14 cellular contexts compared by ENCODE assay signal in the genomic region with DNA sequence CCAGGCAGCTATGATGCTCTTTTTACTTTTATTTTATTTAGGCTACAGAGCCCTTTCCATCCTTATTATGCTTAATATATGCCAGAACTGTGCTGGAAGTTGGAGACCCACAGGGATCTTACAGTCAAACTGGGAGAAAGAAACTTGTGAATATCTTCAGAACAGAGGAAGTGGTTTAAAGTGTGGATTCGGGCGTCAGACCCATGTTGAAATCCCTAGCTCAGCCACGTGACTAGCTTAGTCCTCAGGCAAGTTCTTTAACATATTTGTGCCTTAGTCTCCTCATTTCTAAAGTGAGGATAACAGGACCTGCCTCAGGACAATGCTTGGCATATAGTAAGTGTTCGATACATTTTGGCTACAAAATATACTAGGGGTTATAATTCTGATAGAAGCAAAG. TPM values are rescaled to one million over a fixed set of nuclear protein-coding genes. Genes with fewer than 3 reads are reported as not detected.
A peak's percentile ranks its signal among the peaks of the same experiment; 100 is the strongest.
DNase-seq lines count a peak whose midpoint lies in the region; ATAC-seq, FAIRE-seq and TF ChIP-seq lines count a peak whose summit lies in the region.
"Had no signal": no experiment of that assay in that cellular context is flagged by ENCODE, and none has a peak within 500 bp of the region (broad histone marks: within the 10 kb centered on the region; RNA-seq: fewer than 3 reads in every experiment).

No MANE protein-coding gene starts in this region.

- no peak overlapping the region for H3K4me3 Mint-ChIP-seq in WTC11

- CTCF ChIA-PET in WTC11 (lab: Charles Lee): interaction anchor here (1.0 to 1.1 kb wide), 2 partner anchors 11 to 107 kb away, joined by 3 to 4 read pairs; no protein-coding TSS in a partner anchor

- peaks cover 5% of the 10 kb centered on the region for H3K9me3 Mint-ChIP-seq in WTC11

- peak overlapping the region; percentile 95 for H3K27ac Mint-ChIP-seq in WTC11

- ATAC-seq in WTC11: peak; percentile 59
- ATAC-seq: esophagus mucosa had no signal

- no peaks in the 10 kb centered on the region for H3K9me3 ChIP-seq in kidney (ENCODE audit: control insufficient read depth in 1 of 2, low read length in 2 of 2)
- H3K9me3 ChIP-seq: Caco-2, vagina had no signal

- no peak overlapping the region for H3K4me3 ChIP-seq in Jurkat, Clone E6-1 (ENCODE audit: low read length)
- no peak overlapping the region for H3K4me3 ChIP-seq in kidney (ENCODE audit: low read length in 2 of 2)
- H3K4me3 ChIP-seq: vagina had no signal

- H3K36me3 ChIP-seq in kidney (ENCODE audit: control insufficient read depth in 1 of 2, insufficient read depth in 2 of 2, low read length in 2 of 2): no peaks in the 10 kb centered on the region
- H3K36me3 ChIP-seq: brain microvascular endothelial cell, vagina had no signal

- no peaks in the 10 kb centered on the region for H3K27me3 Mint-ChIP-seq in WTC11 (ENCODE audit: low read depth)

- no peak overlapping the region for H3K27ac ChIP-seq in kidney (ENCODE audit: low read depth in 2 of 2, low read length in 2 of 2)
- H3K27ac ChIP-seq: brain microvascular endothelial cell, vagina had no signal

- H3K4me1 Mint-ChIP-seq in WTC11: peaks cover 46% of the 10 kb centered on the region

- POLR2A ChIA-PET in WTC11 (lab: Charles Lee): no interaction called here

- peak; percentile 41 for DNase-seq in ELF-1 (ENCODE audit: low read depth, low spot score)
- DNase-seq in Jurkat, Clone E6-1 (ENCODE audit: low read depth, low spot score): peak; percentile 39
- DNase-seq in WTC11 (ENCODE audit: low spot score): no peak
- DNase-seq in iPS-NIHi7 (ENCODE audit: extremely low spot score): peak; percentile 22
- no peak for DNase-seq in islet precursor cell
- no peak for DNase-seq in kidney
- no peak for DNase-seq in amygdala (lab: John Stamatoyannopoulos, UW)
- DNase-seq in NCI-H2107 treated with DMSO at 0.1 percent for 48 hours (lab: John Stamatoyannopoulos, UW; ENCODE audit: unreplicated experiment): no peak
- DNase-seq: brain microvascular endothelial cell, Caco-2, NCI-H1092 treated with DMSO at 0.1 percent for 48 hours, small intestine had no signal

- no peak for TF ChIP-seq CTCF in WTC11 (IDR thresholded peaks at IDR 0.05)
- TF ChIP-seq CTCF in kidney (IDR thresholded peaks at IDR 0.05; ENCODE audit: borderline replicate concordance, extremely low read depth, insufficient read depth): no peak

- intact Hi-C loops in kidney (cut with DNase I): no loop called here

- peaks cover 5% of the 10 kb centered on the region for H3K36me3 Mint-ChIP-seq in WTC11

- H3K9ac ChIP-seq in kidney (ENCODE audit: low read length in 2 of 2): no peak overlapping the region

- no peaks in the 10 kb centered on the region for H3K4me1 ChIP-seq in kidney (ENCODE audit: control insufficient read depth in 1 of 2, insufficient read depth in 1 of 2, low read depth in 1 of 2, low read length in 2 of 2)
- H3K4me1 ChIP-seq: Caco-2 had no signal

- FAIRE-seq in kidney (lab: Jason Lieb, UNC): no peak
- FAIRE-seq: small intestine had no signal

TF ChIP-seq in WTC11, 78 proteins besides CTCF, POLR2A, EP300 and RAD21:
- TF ChIP-seq, protein P1, sequence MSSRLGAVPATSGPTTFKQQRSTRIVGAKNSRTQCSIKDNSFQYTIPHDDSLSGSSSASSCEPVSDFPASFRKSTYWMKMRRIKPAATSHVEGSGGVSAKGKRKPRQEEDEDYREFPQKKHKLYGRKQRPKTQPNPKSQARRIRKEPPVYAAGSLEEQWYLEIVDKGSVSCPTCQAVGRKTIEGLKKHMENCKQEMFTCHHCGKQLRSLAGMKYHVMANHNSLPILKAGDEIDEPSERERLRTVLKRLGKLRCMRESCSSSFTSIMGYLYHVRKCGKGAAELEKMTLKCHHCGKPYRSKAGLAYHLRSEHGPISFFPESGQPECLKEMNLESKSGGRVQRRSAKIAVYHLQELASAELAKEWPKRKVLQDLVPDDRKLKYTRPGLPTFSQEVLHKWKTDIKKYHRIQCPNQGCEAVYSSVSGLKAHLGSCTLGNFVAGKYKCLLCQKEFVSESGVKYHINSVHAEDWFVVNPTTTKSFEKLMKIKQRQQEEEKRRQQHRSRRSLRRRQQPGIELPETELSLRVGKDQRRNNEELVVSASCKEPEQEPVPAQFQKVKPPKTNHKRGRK (CRISPR knock-in tag; IDR thresholded peaks at IDR 0.05; ENCODE audit: borderline replicate concordance): no peak
- TF ChIP-seq, protein P2, sequence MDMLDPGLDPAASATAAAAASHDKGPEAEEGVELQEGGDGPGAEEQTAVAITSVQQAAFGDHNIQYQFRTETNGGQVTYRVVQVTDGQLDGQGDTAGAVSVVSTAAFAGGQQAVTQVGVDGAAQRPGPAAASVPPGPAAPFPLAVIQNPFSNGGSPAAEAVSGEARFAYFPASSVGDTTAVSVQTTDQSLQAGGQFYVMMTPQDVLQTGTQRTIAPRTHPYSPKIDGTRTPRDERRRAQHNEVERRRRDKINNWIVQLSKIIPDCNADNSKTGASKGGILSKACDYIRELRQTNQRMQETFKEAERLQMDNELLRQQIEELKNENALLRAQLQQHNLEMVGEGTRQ (CRISPR knock-in tag; IDR thresholded peaks at IDR 0.05): peak; percentile 78
- TF ChIP-seq, protein P3, sequence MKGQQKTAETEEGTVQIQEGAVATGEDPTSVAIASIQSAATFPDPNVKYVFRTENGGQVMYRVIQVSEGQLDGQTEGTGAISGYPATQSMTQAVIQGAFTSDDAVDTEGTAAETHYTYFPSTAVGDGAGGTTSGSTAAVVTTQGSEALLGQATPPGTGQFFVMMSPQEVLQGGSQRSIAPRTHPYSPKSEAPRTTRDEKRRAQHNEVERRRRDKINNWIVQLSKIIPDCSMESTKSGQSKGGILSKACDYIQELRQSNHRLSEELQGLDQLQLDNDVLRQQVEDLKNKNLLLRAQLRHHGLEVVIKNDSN (CRISPR knock-in tag; IDR thresholded peaks at IDR 0.05): peak; percentile 71

RNA-seq across cellular contexts. Expression of a gene that starts 59.1 kb away (rescaled TPM):
- polyA plus RNA-seq in Jurkat, Clone E6-1 (2012; ENCODE audit: insufficient read depth, insufficient read length): 29.3 TPM
- 14.2 to 15.2 TPM (median 14.5 TPM) in 3 replicates for total RNA-seq in WTC11 (2021)
- total RNA-seq in kidney: 25.6 TPM
- 3.9 TPM for polyA plus RNA-seq in kidney (ENCODE audit: insufficient read depth, low read depth, low replicate concordance)

Comparison
In these comparisons a context has a peak if more than half of its experiments do, and no peak if none do; other contexts are left out.
1. DNase-seq: peak in ELF-1 (single experiment), Jurkat, Clone E6-1 (single experiment) and iPS-NIHi7 (single experiment); none in WTC11 (single experiment), islet precursor cell (single experiment), kidney (single experiment), amygdala (0 of 56) and NCI-H2107 treated with DMSO at 0.1 percent for 48 hours (single experiment).